In the genomic region with DNA sequence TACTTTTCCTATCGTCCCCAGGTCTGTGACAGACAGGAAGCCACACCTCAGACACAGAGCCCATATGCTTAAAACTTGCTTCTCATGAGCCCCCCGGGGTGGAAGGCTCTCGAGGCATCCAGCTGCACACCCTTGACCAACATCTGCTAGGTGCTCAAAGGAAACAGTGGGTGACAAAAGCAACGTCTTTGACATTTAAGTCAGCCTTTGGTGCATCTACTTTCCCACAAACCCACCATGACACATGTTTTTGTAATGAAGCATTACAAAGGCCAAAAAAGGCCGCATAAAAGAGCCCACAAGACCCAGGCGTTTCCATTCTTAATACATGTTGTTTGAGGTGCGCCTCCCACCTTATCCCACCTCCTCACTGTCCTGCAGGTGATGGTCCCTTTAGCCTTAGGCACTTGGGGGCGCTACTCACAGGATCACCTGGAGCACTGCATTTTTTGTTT, we compare ENCODE assay signal across 15 cellular contexts. TPM values are rescaled to one million over a fixed set of nuclear protein-coding genes. Genes with fewer than 3 reads are reported as not detected.
DNase-seq lines count a peak whose midpoint lies in the region; ATAC-seq and TF ChIP-seq lines count a peak whose summit lies in the region.
"Had no signal": no experiment of that assay in that cellular context is flagged by ENCODE, and none has a peak within 500 bp of the region (broad histone marks: within the 10 kb centered on the region; RNA-seq: fewer than 3 reads in every experiment).

No MANE protein-coding gene starts in this region.

- no peak overlapping the region for H2BK15ac ChIP-seq in IMR-90 (ENCODE audit: low read depth, low read length)

- intact Hi-C loops in IMR-90 (cut with micrococcal nuclease), result no loop called here
- intact Hi-C loops in left lung (cut with DNase I), result no loop called here

- TF ChIP-seq CTCF in DND-41 (IDR thresholded peaks at IDR 0.05; ENCODE audit: borderline replicate concordance, extremely low read depth, low read length, poor library complexity, severe bottlenecking) (peak; percentile 46), IMR-90 (conservative IDR thresholded peaks at IDR 0.05; ENCODE audit: low read depth, low read length) (no peak), left lung (IDR thresholded peaks at IDR 0.05) (no peak)

- in situ Hi-C loops in IMR-90 (cut with MboI; ENCODE audit: low sequenced_read_pairs), result no loop called here

- no peaks in the 10 kb centered on the region for H4K20me1 ChIP-seq in DND-41 (ENCODE audit: insufficient read depth, low read length)
- no peaks in the 10 kb centered on the region for H4K20me1 ChIP-seq in IMR-90 (ENCODE audit: insufficient read depth, low read length)

- no peaks in the 10 kb centered on the region for H3K36me3 ChIP-seq in DND-41 (ENCODE audit: insufficient read depth, low read length)
- no peaks in the 10 kb centered on the region for H3K36me3 ChIP-seq in IMR-90 (ENCODE audit: control insufficient read depth, insufficient read depth, low read length)
- no peaks in the 10 kb centered on the region for H3K36me3 ChIP-seq in left lung

- H3K9me3 ChIP-seq in DND-41 (ENCODE audit: insufficient read depth, low read length, severe bottlenecking) (no peaks in the 10 kb centered on the region), IMR-90 (ENCODE audit: control insufficient read depth, insufficient read depth, low read length) (no peaks in the 10 kb centered on the region), left lung (no peaks in the 10 kb centered on the region)

- H2AFZ ChIP-seq in DND-41 (ENCODE audit: low read depth, low read length) (no peak overlapping the region), IMR-90 (replicated peaks; ENCODE audit: low read length, poor library complexity) (peak overlapping the region; percentile 0)

- H3K4me3 Mint-ChIP-seq in activated T-cell treated with anti-CD3 and anti-CD28 coated beads, Interleukin-2, amount 50 U/mL, for 72 hours, result peak overlapping the region; percentile 33 to 38
- H3K4me3 Mint-ChIP-seq in natural killer cell treated with Interleukin-12 subunit alpha and Interleukin-12 subunit beta and Interleukin-15 and Interleukin-18, amount 100 ng/mL, for 72 hours, result no peak overlapping the region
- H3K4me3 Mint-ChIP-seq: CD14-positive monocyte had no signal

- H3K4me2 ChIP-seq in DND-41 (ENCODE audit: insufficient read depth, low read length), result peak overlapping the region; percentile 47
- H3K4me2 ChIP-seq in IMR-90 (ENCODE audit: low read depth, low read length), result no peak overlapping the region

- dilution Hi-C loops in IMR-90 (cut with HindIII; ENCODE audit: low sequenced_read_pairs, unreplicated experiment), result no loop called here

- H3K27ac ChIP-seq in DND-41 (ENCODE audit: low read length) (peak overlapping the region; percentile 55; the same call in 1 of the 2 replicates), IMR-90 (ENCODE audit: insufficient read depth, low read length) (no peak overlapping the region), left lung (no peak overlapping the region)

- H2AK5ac ChIP-seq in IMR-90 (ENCODE audit: low read depth, low read length), result 0 out of 2 replicates have a peak overlapping the region, but pooled peaks have one; percentile 20

- no peak overlapping the region; the same call in 1 of the 2 replicates for H3K14ac ChIP-seq in IMR-90 (replicated peaks; ENCODE audit: low read depth, low read length)

- H2AK9ac ChIP-seq in IMR-90 (replicated peaks; ENCODE audit: low read depth, low read length, poor library complexity), result no peak overlapping the region

- H3K4me3 ChIP-seq in DND-41 (ENCODE audit: low read depth in 1 of 2, low read length in 2 of 2) (no peak overlapping the region; a peak in 1 of 4 replicates), IMR-90 (ENCODE audit: insufficient read depth, low read depth, low read length) (no peak overlapping the region), left lung (no peak overlapping the region)

- H3K27ac Mint-ChIP-seq in activated T-cell treated with anti-CD3 and anti-CD28 coated beads, Interleukin-2, amount 50 U/mL, for 72 hours, result peak overlapping the region; percentile 14
- peak overlapping the region; percentile 3 to 43 for H3K27ac Mint-ChIP-seq in natural killer cell treated with Interleukin-12 subunit alpha and Interleukin-12 subunit beta and Interleukin-15 and Interleukin-18, amount 100 ng/mL, for 72 hours
- H3K27ac Mint-ChIP-seq: CD14-positive monocyte had no signal

- peak; percentile 81 for DNase-seq in DND-41
- DNase-seq in IMR-90, result peak; percentile 26
- peak; percentile 59 to 73 for DNase-seq in activated T-cell treated with anti-CD3 and anti-CD28 coated beads, Interleukin-2, amount 50 U/mL, for 72 hours
- peak; percentile 67 for DNase-seq in natural killer cell treated with Interleukin-12 subunit alpha and Interleukin-12 subunit beta and Interleukin-15 and Interleukin-18, amount 100 ng/mL, for 72 hours (ENCODE audit: low spot score)
- DNase-seq in NCI-H146 (lab: John Stamatoyannopoulos, UW), result no peak
- no peak for DNase-seq in left lung
- no peak for DNase-seq in mucosa of gallbladder (ENCODE audit: low spot score)
- DNase-seq: effector CD8-positive, alpha-beta T cell; NCI-H1417; NCI-H446 treated with DMSO at 0.1 percent for 48 hours had no signal

- no peak overlapping the region for H3K56ac ChIP-seq in IMR-90 (ENCODE audit: extremely low read depth, insufficient read depth, low read length)

- H2BK120ac ChIP-seq in IMR-90 (ENCODE audit: low read depth, low read length), result no peak overlapping the region

- WGBS in IMR-90 (ENCODE audit: extremely low coverage in 2 of 2, insufficient read length in 1 of 2), 2 experiments, result 80% methylated on average over 1 of the region's 8 CpGs; no CpG with 5 or more reads in 1 of the 2 experiments

- H3K4me1 Mint-ChIP-seq in activated T-cell treated with anti-CD3 and anti-CD28 coated beads, Interleukin-2, amount 50 U/mL, for 72 hours (ENCODE audit: low read depth), result peaks cover 78% of the 10 kb centered on the region
- peaks cover 48 to 59% of the 10 kb centered on the region in 2 donors for H3K4me1 Mint-ChIP-seq in natural killer cell treated with Interleukin-12 subunit alpha and Interleukin-12 subunit beta and Interleukin-15 and Interleukin-18, amount 100 ng/mL, for 72 hours (ENCODE audit: low read depth in 2 of 2)

- peak; percentile 80 for ATAC-seq in DND-41 (ENCODE audit: insufficient read depth, low read depth)
- no peak for ATAC-seq in IMR-90 (ENCODE audit: low read depth)
- peak; percentile 82 to 84 for ATAC-seq in activated T-cell treated with anti-CD3 and anti-CD28 coated beads, Interleukin-2, amount 50 U/mL, for 72 hours (replicated peaks in 1 of 2)
- peak; percentile 66 to 72 for ATAC-seq in natural killer cell treated with Interleukin-12 subunit alpha and Interleukin-12 subunit beta and Interleukin-15 and Interleukin-18, amount 100 ng/mL, for 72 hours
- ATAC-seq in left lung, result no peak

- no peaks in the 10 kb centered on the region for H3K79me2 ChIP-seq in DND-41 (ENCODE audit: insufficient read depth, low read length)

- H3K79me1 ChIP-seq in IMR-90 (ENCODE audit: low read depth in 1 of 2, low read length in 2 of 2), result no peaks in the 10 kb centered on the region

- no peak overlapping the region for H4K91ac ChIP-seq in IMR-90 (ENCODE audit: insufficient read depth, low read depth, low read length)

- peaks cover 9% of the 10 kb centered on the region for H3K9me1 ChIP-seq in IMR-90 (ENCODE audit: insufficient read depth, low read length)

- H3K27me3 ChIP-seq in DND-41 (ENCODE audit: insufficient read depth, low read length, poor library complexity), result no peaks in the 10 kb centered on the region
- H3K27me3 ChIP-seq in IMR-90 (ENCODE audit: control insufficient read depth, insufficient read depth, low read length), result no peaks in the 10 kb centered on the region
- no peaks in the 10 kb centered on the region for H3K27me3 ChIP-seq in left lung

- H3K9me3 Mint-ChIP-seq in activated T-cell treated with anti-CD3 and anti-CD28 coated beads, Interleukin-2, amount 50 U/mL, for 72 hours, result no peaks in the 10 kb centered on the region
- peaks cover 2% of the 10 kb centered on the region for H3K9me3 Mint-ChIP-seq in natural killer cell treated with Interleukin-12 subunit alpha and Interleukin-12 subunit beta and Interleukin-15 and Interleukin-18, amount 100 ng/mL, for 72 hours

- no peak for TF ChIP-seq POLR2A in IMR-90 (IDR thresholded peaks at IDR 0.05; ENCODE audit: low read depth, low read length)

- H4K5ac ChIP-seq in IMR-90 (ENCODE audit: low read depth, low read length), result no peak overlapping the region

- POLR2A ChIA-PET in IMR-90 (lab: Charles Lee; ENCODE audit: unreplicated experiment), result no interaction called here

- BruUV-seq in IMR-90 (replicated peaks; lab: Mats Ljungman, UMichigan), result no TSS peak

- H3K4me1 ChIP-seq in DND-41 (ENCODE audit: insufficient read depth, low read length), result peaks cover 52% of the 10 kb centered on the region
- peaks cover 10% of the 10 kb centered on the region for H3K4me1 ChIP-seq in IMR-90 (ENCODE audit: control insufficient read depth, insufficient read depth, low read length)
- peaks cover 0 to 11% of the 10 kb centered on the region in 2 donors for H3K4me1 ChIP-seq in left lung

- no peak overlapping the region for H3K23ac ChIP-seq in IMR-90 (ENCODE audit: low read depth, low read length)

- H3K4ac ChIP-seq in IMR-90 (ENCODE audit: low read depth, low read length), result 0 out of 2 replicates have a peak overlapping the region, but pooled peaks have one; percentile 3

- H3K36me3 Mint-ChIP-seq in activated T-cell treated with anti-CD3 and anti-CD28 coated beads, Interleukin-2, amount 50 U/mL, for 72 hours (ENCODE audit: insufficient read depth in 2 of 2), result peaks cover 0 to 2% of the 10 kb centered on the region in 2 donors
- peaks cover 5% of the 10 kb centered on the region for H3K36me3 Mint-ChIP-seq in natural killer cell treated with Interleukin-12 subunit alpha and Interleukin-12 subunit beta and Interleukin-15 and Interleukin-18, amount 100 ng/mL, for 72 hours
- H3K36me3 Mint-ChIP-seq: CD14-positive monocyte had no signal

- peaks cover 32% of the 10 kb centered on the region for H3K27me3 Mint-ChIP-seq in activated T-cell treated with anti-CD3 and anti-CD28 coated beads, Interleukin-2, amount 50 U/mL, for 72 hours (ENCODE audit: low read depth)
- no peaks in the 10 kb centered on the region for H3K27me3 Mint-ChIP-seq in natural killer cell treated with Interleukin-12 subunit alpha and Interleukin-12 subunit beta and Interleukin-15 and Interleukin-18, amount 100 ng/mL, for 72 hours

- H3K9ac ChIP-seq in DND-41 (ENCODE audit: low read depth, low read length) (no peak overlapping the region), IMR-90 (ENCODE audit: low read depth, low read length) (no peak overlapping the region)

- peak overlapping the region; percentile 33; the same call in 1 of the 2 replicates for H2BK20ac ChIP-seq in IMR-90 (ENCODE audit: low read depth, low read length)

- H4K8ac ChIP-seq in IMR-90 (ENCODE audit: low read depth in 2 of 2, low read length in 2 of 2), result peak overlapping the region; percentile 2 to 45; a peak in 1 of 4 replicates

- CTCF ChIA-PET in IMR-90 (lab: Yijun Ruan, JAX), result no interaction called here

- TF ChIP-seq RAD21 in IMR-90 (IDR thresholded peaks at IDR 0.05; ENCODE audit: low read length), result no peak

- no peak overlapping the region for H2BK5ac ChIP-seq in IMR-90 (ENCODE audit: low read depth, low read length, poor library complexity, severe bottlenecking)

- H3K18ac ChIP-seq in IMR-90 (ENCODE audit: low read depth, low read length), result no peak overlapping the region

RNA-seq across cellular contexts. Expression of a gene that starts 11.8 kb away (rescaled TPM):
- total RNA-seq in IMR-90 (2012; rRNA removed) (0.18 and 0.28 TPM in 2 replicates), left lung (1 to 10 TPM in 1 of 2 donors, under 1 TPM in 1; 0.82 to 1.4 TPM), mucosa of gallbladder (0.83 TPM)
- 0.10 and 0.14 TPM in 2 replicates for polyA plus RNA-seq in IMR-90 (2012; rRNA removed)
- polyA plus RNA-seq in IMR-90 (2012; cell fraction: cytosol; rRNA removed), result 0.06 and 0.07 TPM in 2 replicates
- polyA plus RNA-seq in IMR-90 (2012; cell fraction: nucleus; rRNA removed; ENCODE audit: low replicate concordance), result 0.05 and 0.09 TPM in 2 replicates
- 1 to 10 TPM; 3.9 to 9.0 TPM for total RNA-seq in activated T-cell treated with anti-CD3 and anti-CD28 coated beads, Interleukin-2, amount 50 U/mL, for 72 hours
- 100 to 1,000 TPM in 1 of 2 donors, 10 to 100 TPM in 1; 80.6 to 195 TPM for total RNA-seq in natural killer cell treated with Interleukin-12 subunit alpha and Interleukin-12 subunit beta and Interleukin-15 and Interleukin-18, amount 100 ng/mL, for 72 hours
- total RNA-seq: bronchial epithelial cell, frontal cortex, G401, pulmonary artery endothelial cell had no signal
- polyA plus RNA-seq: CD14-positive monocyte had no signal

Comparison
In these comparisons a context has a peak if more than half of its experiments do, and no peak if none do; other contexts are left out.
1. ATAC-seq: peak in DND-41 (single experiment), activated T-cell treated with anti-CD3 and anti-CD28 coated beads, Interleukin-2, amount 50 U/mL, for 72 hours (2 of 2) and natural killer cell treated with Interleukin-12 subunit alpha and Interleukin-12 subunit beta and Interleukin-15 and Interleukin-18, amount 100 ng/mL, for 72 hours (2 of 2); none in IMR-90 (single experiment) and left lung (single experiment).
2. DNase-seq: peak in DND-41 (single experiment), IMR-90 (single experiment), activated T-cell treated with anti-CD3 and anti-CD28 coated beads, Interleukin-2, amount 50 U/mL, for 72 hours (2 of 2) and natural killer cell treated with Interleukin-12 subunit alpha and Interleukin-12 subunit beta and Interleukin-15 and Interleukin-18, amount 100 ng/mL, for 72 hours (single experiment); none in NCI-H146 (single experiment), left lung (0 of 2) and mucosa of gallbladder (single experiment).
3. RNA of a gene that starts 11.8 kb away (total RNA-seq): 80.6 to 195 TPM in natural killer cell treated with Interleukin-12 subunit alpha and Interleukin-12 subunit beta and Interleukin-15 and Interleukin-18, amount 100 ng/mL, for 72 hours; 3.9 to 9.0 TPM in activated T-cell treated with anti-CD3 and anti-CD28 coated beads, Interleukin-2, amount 50 U/mL, for 72 hours, 0.82 to 1.4 TPM in left lung, 0.83 TPM in mucosa of gallbladder (single experiment) and 0.18 to 0.28 TPM in IMR-90; every median in the first group is over 4 times any median in the second.